8 cellular contexts compared by ENCODE assay signal in genomic region chrX:23907106-23907495, GRCh38. TPM values are rescaled to one million over a fixed set of nuclear protein-coding genes. Genes with fewer than 3 reads are reported as not detected.
DNase-seq lines count a peak whose midpoint lies in the region; ATAC-seq, FAIRE-seq and TF ChIP-seq lines count a peak whose summit lies in the region.

No MANE protein-coding gene starts in this region.

- peak overlapping the region; percentile 90 for H3K4me2 ChIP-seq in DOHH2 (ENCODE audit: low read length)

- DNase-seq in stimulated activated naive B cell treated with anti-CD40 and anti-IgM and Interleukin-4, amounts not matched to agents 10 μg/mL and 1 μg/mL and 100 μg/mL, for 72 hours: no peak
- no peak for DNase-seq in SHP77 treated with DMSO at 0.1 percent for 48 hours (lab: John Stamatoyannopoulos, UW)
- no peak for DNase-seq in D721Med (ENCODE audit: insufficient read length, low spot score)
- DNase-seq in activated effector memory CD4-positive, alpha-beta T cell treated with Interleukin-2 at 50 U/mL for 16 hours: no peak

- H3K9me3 Mint-ChIP-seq in activated T-helper 17 cell treated with anti-CD3 and anti-CD28 coated beads, Interleukin-2, amount 50 U/mL, for 72 hours: no peaks in the 10 kb centered on the region
- H3K9me3 Mint-ChIP-seq in stimulated activated naive B cell treated with anti-CD40 and anti-IgM and Interleukin-4, amounts not matched to agents 10 μg/mL and 1 μg/mL and 100 μg/mL, for 72 hours: no peaks in the 10 kb centered on the region

- H3K4me1 Mint-ChIP-seq in activated T-helper 17 cell treated with anti-CD3 and anti-CD28 coated beads, Interleukin-2, amount 50 U/mL, for 72 hours: no peaks in the 10 kb centered on the region
- H3K4me1 Mint-ChIP-seq in stimulated activated naive B cell treated with anti-CD40 and anti-IgM and Interleukin-4, amounts not matched to agents 10 μg/mL and 1 μg/mL and 100 μg/mL, for 72 hours: peaks cover 0 to 6% of the 10 kb centered on the region in 2 donors

- H3K36me3 Mint-ChIP-seq in activated T-helper 17 cell treated with anti-CD3 and anti-CD28 coated beads, Interleukin-2, amount 50 U/mL, for 72 hours (ENCODE audit: low read depth): no peaks in the 10 kb centered on the region
- H3K36me3 Mint-ChIP-seq in stimulated activated naive B cell treated with anti-CD40 and anti-IgM and Interleukin-4, amounts not matched to agents 10 μg/mL and 1 μg/mL and 100 μg/mL, for 72 hours: peaks cover 0 to 4% of the 10 kb centered on the region in 2 donors

- peaks cover 12% of the 10 kb centered on the region; the same call in 1 of the 2 replicates for H3F3A ChIP-seq in DOHH2 (ENCODE audit: control insufficient read depth, insufficient read depth)

- peak overlapping the region; percentile 73 for H3K27ac Mint-ChIP-seq in activated T-helper 17 cell treated with anti-CD3 and anti-CD28 coated beads, Interleukin-2, amount 50 U/mL, for 72 hours
- H3K27ac Mint-ChIP-seq in stimulated activated naive B cell treated with anti-CD40 and anti-IgM and Interleukin-4, amounts not matched to agents 10 μg/mL and 1 μg/mL and 100 μg/mL, for 72 hours: peak overlapping the region; percentile 90

- no peak for FAIRE-seq in D721Med (lab: Jason Lieb, UNC)

- peak overlapping the region; percentile 59 for H3K4me3 Mint-ChIP-seq in activated T-helper 17 cell treated with anti-CD3 and anti-CD28 coated beads, Interleukin-2, amount 50 U/mL, for 72 hours
- peak overlapping the region; percentile 78 to 82 for H3K4me3 Mint-ChIP-seq in stimulated activated naive B cell treated with anti-CD40 and anti-IgM and Interleukin-4, amounts not matched to agents 10 μg/mL and 1 μg/mL and 100 μg/mL, for 72 hours

- H3K4me3 ChIP-seq in DOHH2 (ENCODE audit: low read length): peak overlapping the region; percentile 87
- peak overlapping the region; percentile 52 for H3K4me3 ChIP-seq in iPS-11a (ENCODE audit: low read depth, low read length)

- H3K79me2 ChIP-seq in DOHH2 (ENCODE audit: control insufficient read depth, low read length): peaks cover 18% of the 10 kb centered on the region

- TF ChIP-seq CTCF in DOHH2 (IDR thresholded peaks at IDR 0.05; ENCODE audit: low read depth, low read length, poor library complexity, severe bottlenecking): no peak
- no peak for TF ChIP-seq CTCF in D721Med (IDR thresholded peaks at IDR 0.05; ENCODE audit: insufficient read depth, missing control alignments)

- no peaks in the 10 kb centered on the region for H3K9me3 ChIP-seq in DOHH2 (ENCODE audit: control insufficient read depth, insufficient read depth, low read length)

- no peaks in the 10 kb centered on the region for H4K20me1 ChIP-seq in DOHH2 (ENCODE audit: control insufficient read depth, insufficient read depth, low read depth, low read length)

- peaks cover 26% of the 10 kb centered on the region for H3K4me1 ChIP-seq in DOHH2 (ENCODE audit: control insufficient read depth, low read length)

- H3K9me2 ChIP-seq in DOHH2 (replicated peaks; ENCODE audit: control insufficient read depth, low read length): no peaks in the 10 kb centered on the region

- H3K27ac ChIP-seq in DOHH2 (ENCODE audit: low read depth, low read length): peak overlapping the region; percentile 92

- H3K27me3 ChIP-seq in DOHH2 (ENCODE audit: control insufficient read depth, low read length): no peaks in the 10 kb centered on the region

- peak; percentile 4 for ATAC-seq in HG03045 (IDR thresholded peaks at IDR 0.05; ENCODE audit: unreplicated experiment)
- peak; percentile 2 for ATAC-seq in activated T-helper 17 cell treated with anti-CD3 and anti-CD28 coated beads, Interleukin-2, amount 50 U/mL, for 72 hours (replicated peaks)
- peak; percentile 6 to 14 for ATAC-seq in stimulated activated naive B cell treated with anti-CD40 and anti-IgM and Interleukin-4, amounts not matched to agents 10 μg/mL and 1 μg/mL and 100 μg/mL, for 72 hours (replicated peaks)

- H3K27me3 Mint-ChIP-seq in activated T-helper 17 cell treated with anti-CD3 and anti-CD28 coated beads, Interleukin-2, amount 50 U/mL, for 72 hours: no peaks in the 10 kb centered on the region
- H3K27me3 Mint-ChIP-seq in stimulated activated naive B cell treated with anti-CD40 and anti-IgM and Interleukin-4, amounts not matched to agents 10 μg/mL and 1 μg/mL and 100 μg/mL, for 72 hours: no peaks in the 10 kb centered on the region

- no peaks in the 10 kb centered on the region for H3K36me3 ChIP-seq in DOHH2 (ENCODE audit: control insufficient read depth, low read length)

RNA-seq across cellular contexts. Expression of gene APOO, which starts 0.6 kb away (rescaled TPM):
- 10 to 100 TPM; 15.3 to 25.4 TPM for total RNA-seq in activated T-helper 17 cell treated with anti-CD3 and anti-CD28 coated beads, Interleukin-2, amount 50 U/mL, for 72 hours

RNA-seq across cellular contexts. Expression of gene CXorf58, which starts 0.7 kb away (rescaled TPM):
- under 1 TPM in 1 of 2 donors, not detected in 1; 0.58 TPM for total RNA-seq in activated T-helper 17 cell treated with anti-CD3 and anti-CD28 coated beads, Interleukin-2, amount 50 U/mL, for 72 hours
